In the genomic region with DNA sequence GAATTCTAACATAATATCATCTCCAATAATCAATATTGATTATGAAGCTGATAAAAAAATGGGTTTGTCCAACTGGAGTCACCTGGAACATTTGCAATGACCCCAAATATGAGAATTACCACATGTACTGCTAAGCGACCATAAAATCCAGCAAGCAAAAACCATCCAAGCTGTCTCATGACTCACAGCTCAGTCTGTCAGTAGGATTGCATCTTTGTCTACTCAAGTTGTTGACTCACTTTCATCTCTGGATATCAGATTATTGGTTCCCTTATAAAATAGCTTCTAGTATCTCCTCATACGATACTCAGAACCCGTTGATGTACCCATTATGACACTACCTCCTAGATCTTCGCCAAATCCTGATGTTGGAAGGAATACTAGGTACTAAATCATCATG, we compare ENCODE assay signal across 25 cellular contexts.
DNase-seq lines count a peak whose midpoint lies in the region; ATAC-seq, FAIRE-seq and TF ChIP-seq lines count a peak whose summit lies in the region.
"Had no signal": no experiment of that assay in that cellular context is flagged by ENCODE, and none has a peak within 500 bp of the region (broad histone marks: within the 10 kb centered on the region; RNA-seq: fewer than 3 reads in every experiment).

No MANE protein-coding gene starts in this region.

- H3K36me3 ChIP-seq in bronchial epithelial cell (ENCODE audit: control insufficient read depth, insufficient read depth, low read length), result no peaks in the 10 kb centered on the region
- H3K36me3 ChIP-seq: BLaER1, HAP-1 had no signal

- H3K27ac Mint-ChIP-seq in activated CD8-positive, alpha-beta T cell treated with anti-CD3 and anti-CD28 coated beads, Interleukin-2, amount 10 ng/mL, durations not matched to agents 7 days and 5 days, result no peak overlapping the region
- H3K27ac Mint-ChIP-seq: CD4-positive, CD25-positive, alpha-beta regulatory T cell; HFFc6 had no signal

- CTCF ChIA-PET in activated CD8-positive, alpha-beta T cell treated with anti-CD3 and anti-CD28 coated beads, Interleukin-2, amount 10 ng/mL, durations not matched to agents 7 days and 5 days (lab: Charles Lee), result no interaction called here

- no peak for TF ChIP-seq CTCF in bronchial epithelial cell (IDR thresholded peaks at IDR 0.05; ENCODE audit: insufficient read depth, low read length, severe bottlenecking)

- H3K27me3 Mint-ChIP-seq in activated CD8-positive, alpha-beta T cell treated with anti-CD3 and anti-CD28 coated beads, Interleukin-2, amount 10 ng/mL, durations not matched to agents 7 days and 5 days (ENCODE audit: low read depth), result no peaks in the 10 kb centered on the region

- no peak overlapping the region for H3K4me3 Mint-ChIP-seq in activated CD8-positive, alpha-beta T cell treated with anti-CD3 and anti-CD28 coated beads, Interleukin-2, amount 10 ng/mL, durations not matched to agents 7 days and 5 days
- H3K4me3 Mint-ChIP-seq: CD4-positive, CD25-positive, alpha-beta regulatory T cell; HFFc6 had no signal

- H3K4me3 ChIP-seq in bronchial epithelial cell (ENCODE audit: low read depth, low read length), result no peak overlapping the region
- H3K4me3 ChIP-seq: BLaER1, HAP-1, SK-N-MC had no signal

- no peaks in the 10 kb centered on the region for H3K36me3 Mint-ChIP-seq in activated CD8-positive, alpha-beta T cell treated with anti-CD3 and anti-CD28 coated beads, Interleukin-2, amount 10 ng/mL, durations not matched to agents 7 days and 5 days (ENCODE audit: low read depth)
- H3K36me3 Mint-ChIP-seq: CD4-positive, CD25-positive, alpha-beta regulatory T cell had no signal

- POLR2A ChIA-PET in activated CD8-positive, alpha-beta T cell treated with anti-CD3 and anti-CD28 coated beads, Interleukin-2, amount 10 ng/mL, durations not matched to agents 7 days and 5 days (lab: Charles Lee), result no interaction called here

- no peaks in the 10 kb centered on the region for H3K4me1 Mint-ChIP-seq in activated CD8-positive, alpha-beta T cell treated with anti-CD3 and anti-CD28 coated beads, Interleukin-2, amount 10 ng/mL, durations not matched to agents 7 days and 5 days (ENCODE audit: low read depth)
- H3K4me1 Mint-ChIP-seq: CD4-positive, CD25-positive, alpha-beta regulatory T cell had no signal

- DNase-seq in LHCN-M2 (ENCODE audit: low read depth) (peak; percentile 18), RKO (ENCODE audit: low spot score) (peak; percentile 14), bronchial epithelial cell (ENCODE audit: low read depth) (peak; percentile 53), kidney tubule cell (ENCODE audit: low spot score) (peak; percentile 18), HTR-8/SVneo (ENCODE audit: insufficient read length, low spot score) (no peak), NOMO-1 (lab: John Stamatoyannopoulos, UW; ENCODE audit: unreplicated experiment in 2 of 2) (no peak)
- no peak for DNase-seq in activated CD8-positive, alpha-beta T cell treated with anti-CD3 and anti-CD28 coated beads, Interleukin-2, amount 10 ng/mL, durations not matched to agents 7 days and 5 days
- DNase-seq in stimulated activated naive CD4-positive, alpha-beta T cell treated with Interleukin-2 at 50 U/mL for 16 hours (lab: John Stamatoyannopoulos, UW), result no peak
- DNase-seq: CD4-positive, CD25-positive, alpha-beta regulatory T cell; GOT3; HFFc6; MV-4-11; NCI-H1105; NCI-H1436 treated with DMSO at 0.1 percent for 48 hours; NCI-H1930; NCI-H2107; NCI-H524; NCI-H774; SIG-M5; SW 1271 had no signal

- no peaks in the 10 kb centered on the region for H3K9me3 Mint-ChIP-seq in activated CD8-positive, alpha-beta T cell treated with anti-CD3 and anti-CD28 coated beads, Interleukin-2, amount 10 ng/mL, durations not matched to agents 7 days and 5 days (ENCODE audit: insufficient read depth)

- FAIRE-seq in bronchial epithelial cell (lab: Jason Lieb, UNC), result no peak
- no peak for FAIRE-seq in HTR-8/SVneo (lab: Jason Lieb, UNC)
- FAIRE-seq: A204.1, G401.6 had no signal

- ATAC-seq in activated CD8-positive, alpha-beta T cell treated with anti-CD3 and anti-CD28 coated beads, Interleukin-2, amount 10 ng/mL, durations not matched to agents 7 days and 5 days, result no peak

- H3K27me3 ChIP-seq in bronchial epithelial cell (ENCODE audit: control insufficient read depth, insufficient read depth, low read length), result no peaks in the 10 kb centered on the region
- H3K27me3 ChIP-seq: BLaER1 had no signal

Comparison
In these comparisons a context has a peak if more than half of its experiments do, and no peak if none do; other contexts are left out.
1. DNase-seq: peak in LHCN-M2 (single experiment), RKO (single experiment), bronchial epithelial cell (single experiment) and kidney tubule cell (single experiment); none in activated CD8-positive, alpha-beta T cell treated with anti-CD3 and anti-CD28 coated beads, Interleukin-2, amount 10 ng/mL, durations not matched to agents 7 days and 5 days (single experiment), HTR-8/SVneo (single experiment), stimulated activated naive CD4-positive, alpha-beta T cell treated with Interleukin-2 at 50 U/mL for 16 hours (single experiment) and NOMO-1 (0 of 2).